Comparison of ENCODE assay signal across 16 cellular contexts in genomic region chr5:112973904-112974303, GRCh38. TPM values are rescaled to one million over a fixed set of nuclear protein-coding genes. Genes with fewer than 3 reads are reported as not detected.
A peak's percentile ranks its signal among the peaks of the same experiment; 100 is the strongest.
DNase-seq lines count a peak whose midpoint lies in the region; ATAC-seq, FAIRE-seq and TF ChIP-seq lines count a peak whose summit lies in the region.
"Had no signal": no experiment of that assay in that cellular context is flagged by ENCODE, and none has a peak within 500 bp of the region (broad histone marks: within the 10 kb centered on the region; RNA-seq: fewer than 3 reads in every experiment).

No MANE protein-coding gene starts in this region.

- H3K4ac ChIP-seq in mesendoderm (ENCODE audit: low read depth, low read length): no peak overlapping the region

- H3K36me3 Mint-ChIP-seq in naive thymus-derived CD8-positive, alpha-beta T cell: no peaks in the 10 kb centered on the region
- H3K36me3 Mint-ChIP-seq in activated naive CD4-positive, alpha-beta T cell treated with anti-CD3 and anti-CD28 coated beads, Interleukin-2, amount 50 U/mL, for 72 hours: peaks cover 17 to 18% of the 10 kb centered on the region in 2 donors
- H3K36me3 Mint-ChIP-seq: CD14-positive monocyte had no signal

- H3K23ac ChIP-seq in mesendoderm (ENCODE audit: low read length): no peak overlapping the region

- H3K9ac ChIP-seq in Loucy (ENCODE audit: low read depth, low read length, poor library complexity, severe bottlenecking) (no peak overlapping the region), K562 (ENCODE audit: insufficient read depth in 1 of 2, low read depth in 2 of 2, low read length in 2 of 2) (peak overlapping the region in 1 of 2 experiments; percentile 14; a peak in 1 of 4 replicates), mesendoderm (ENCODE audit: low read length) (no peak overlapping the region)
- H3K9ac ChIP-seq: GM23248 had no signal

- H2BK120ac ChIP-seq in mesendoderm (ENCODE audit: low read depth, low read length): no peak overlapping the region

- no peaks in the 10 kb centered on the region for H3K9me1 ChIP-seq in K562 (ENCODE audit: control insufficient read depth, insufficient read depth, low read length)

- H3K27me3 Mint-ChIP-seq in naive thymus-derived CD8-positive, alpha-beta T cell: no peaks in the 10 kb centered on the region

- FAIRE-seq in K562 (lab: Jason Lieb, UNC): peak; percentile 23
- FAIRE-seq: A549, GM12878, GM18507, H54 had no signal

- DNase-seq in K562 (ENCODE audit: extremely low read depth in 1 of 4, low spot score in 3 of 4) (peak; percentile 32 to 82 (median 48)), mesendoderm (peak; percentile 77)
- no peak for DNase-seq in naive thymus-derived CD8-positive, alpha-beta T cell
- DNase-seq in activated naive CD4-positive, alpha-beta T cell treated with anti-CD3 and anti-CD28 coated beads, Interleukin-2, amount 50 U/mL, for 72 hours (ENCODE audit: low spot score in 2 of 2): no peak
- DNase-seq: CD8-positive, alpha-beta T cell; DMS53; GM23248; IMR-90 had no signal

- H3K18ac ChIP-seq in mesendoderm (ENCODE audit: low read length): no peak overlapping the region

- no peak overlapping the region for H2BK15ac ChIP-seq in mesendoderm (replicated peaks; ENCODE audit: low read depth)

- intact Hi-C loops in K562 (cut with micrococcal nuclease): loop anchor here (10.0 kb wide), 1 partner anchor 419 kb away; no protein-coding TSS in a partner anchor

- H3K36me3 ChIP-seq in Loucy (ENCODE audit: insufficient read depth, low read length): no peaks in the 10 kb centered on the region
- H3K36me3 ChIP-seq in K562 (ENCODE audit: control insufficient read depth, insufficient read depth, low read length): no peaks in the 10 kb centered on the region; the same call in 2 of the 3 replicates
- no peaks in the 10 kb centered on the region for H3K36me3 ChIP-seq in mesendoderm (ENCODE audit: control insufficient read depth, insufficient read depth, low read length)

- H3K79me2 ChIP-seq in Loucy (ENCODE audit: insufficient read depth, low read length) (peaks cover 21% of the 10 kb centered on the region), K562 (ENCODE audit: control insufficient read depth, insufficient read depth, low read length) (peaks cover 24% of the 10 kb centered on the region), mesendoderm (ENCODE audit: control insufficient read depth, insufficient read depth, low read length) (peaks cover 13% of the 10 kb centered on the region)

- in situ Hi-C loops in K562 (cut with MboI): no loop called here

- BruUV-seq in K562 (replicated peaks; lab: Mats Ljungman, UMichigan): no TSS peak

- POLR2A ChIA-PET in K562 (lab: Yijun Ruan, JAX): interaction anchor here (0.7 to 0.9 kb wide), 3 partner anchors 11 to 53 kb away, joined by 3 to 6 read pairs (median 3); partner anchors contain the start of gene REEP5
- POLR2A ChIA-PET in naive thymus-derived CD8-positive, alpha-beta T cell (lab: Charles Lee): interaction anchor here (1.2 kb wide), 1 partner anchor 54 kb away, joined by 3 read pairs; no protein-coding TSS in a partner anchor

- H2BK5ac ChIP-seq in mesendoderm (ENCODE audit: low read length): no peak overlapping the region

- peak overlapping the region; percentile 36; the same call in 1 of the 2 replicates for H2AFZ ChIP-seq in Loucy (ENCODE audit: low read length)
- H2AFZ ChIP-seq in K562 (ENCODE audit: low read depth, low read length): peak overlapping the region; percentile 94; the same call in 1 of the 2 replicates
- H2AFZ ChIP-seq: GM23248 had no signal

- CTCF ChIA-PET in K562 (lab: Yijun Ruan, JAX; ENCODE audit: low intra/inter-chr PET ratio): no interaction called here

- H3K27ac ChIP-seq in K562 (ENCODE audit: extremely low read depth, low read depth, low read length): peak overlapping the region; percentile 55; the same call in 2 of the 3 replicates
- no peak overlapping the region for H3K27ac ChIP-seq in mesendoderm (ENCODE audit: low read depth, low read length)
- H3K27ac ChIP-seq: A549, GM23248 had no signal

- H3K4me2 ChIP-seq in Loucy (ENCODE audit: low read depth, low read length, poor library complexity, severe bottlenecking) (no peak overlapping the region), K562 (ENCODE audit: insufficient read depth, low read length) (peak overlapping the region; percentile 55; the same call in 1 of the 2 replicates), mesendoderm (ENCODE audit: low read length) (no peak overlapping the region)
- H3K4me2 ChIP-seq: A549 had no signal

- H3K9me3 ChIP-seq in Loucy (ENCODE audit: insufficient read depth, low read depth, low read length): no peaks in the 10 kb centered on the region
- no peaks in the 10 kb centered on the region for H3K9me3 ChIP-seq in K562 (replicated peaks; ENCODE audit: control insufficient read depth, insufficient read depth, low read depth, low read length)
- H3K9me3 ChIP-seq: A549 had no signal

- TF ChIP-seq EP300 in K562 (IDR thresholded peaks at IDR 0.05; ENCODE audit: low read length): peak; percentile 81

- H3K4me1 Mint-ChIP-seq in naive thymus-derived CD8-positive, alpha-beta T cell: peaks cover 12 to 30% (median 25%) of the 10 kb centered on the region in 4 donors

- TF ChIP-seq RAD21 in K562 (CRISPR knock-in tag; conservative IDR thresholded peaks at IDR 0.05 in 1 of 2, IDR thresholded peaks at IDR 0.05 in 1 of 2): no peak

- H4K20me1 ChIP-seq in Loucy (ENCODE audit: insufficient read depth, low read length, poor library complexity, severe bottlenecking) (peaks cover 17% of the 10 kb centered on the region), K562 (replicated peaks; ENCODE audit: control insufficient read depth, insufficient read depth, low read length) (no peaks in the 10 kb centered on the region)

- peaks cover 20% of the 10 kb centered on the region for H3K4me1 ChIP-seq in Loucy (ENCODE audit: insufficient read depth, low read length, poor library complexity, severe bottlenecking)
- H3K4me1 ChIP-seq in K562 (replicated peaks in 1 of 2; ENCODE audit: control insufficient read depth in 2 of 2, insufficient read depth in 2 of 2, low read length in 2 of 2): peaks cover 20 to 41% of the 10 kb centered on the region in 2 experiments
- no peaks in the 10 kb centered on the region for H3K4me1 ChIP-seq in mesendoderm (ENCODE audit: control insufficient read depth, low read depth, low read length)

- WGBS in K562 (ENCODE audit: insufficient coverage, low coverage, missing lambda C conversion rate): 0% methylated on average over 1 of the region's 1 CpG
- WGBS in mesendoderm (ENCODE audit: extremely low coverage, insufficient coverage, low lambda C conversion rate): no CpG with 5 or more reads among the region's 1 CpG

- no peak overlapping the region for H4K8ac ChIP-seq in mesendoderm (ENCODE audit: low read depth, low read length)

- TF ChIP-seq CTCF in Loucy (conservative IDR thresholded peaks at IDR 0.05; ENCODE audit: low read length) (no peak), K562 (IDR thresholded peaks at IDR 0.05 in 2 of 3, conservative IDR thresholded peaks at IDR 0.05 in 1 of 3; ENCODE audit: insufficient read depth in 2 of 3, low read depth in 1 of 3, low read length in 3 of 3) (no peak)

- H3K9me3 Mint-ChIP-seq in naive thymus-derived CD8-positive, alpha-beta T cell: no peaks in the 10 kb centered on the region
- no peaks in the 10 kb centered on the region for H3K9me3 Mint-ChIP-seq in activated naive CD4-positive, alpha-beta T cell treated with anti-CD3 and anti-CD28 coated beads, Interleukin-2, amount 50 U/mL, for 72 hours
- H3K9me3 Mint-ChIP-seq: CD14-positive monocyte; CD8-positive, alpha-beta T cell had no signal

- H3K56ac ChIP-seq in mesendoderm (ENCODE audit: low read length): no peak overlapping the region

- no peaks in the 10 kb centered on the region for H3K9me2 ChIP-seq in Loucy (replicated peaks; ENCODE audit: low read depth, low read length)

- H3K79me1 ChIP-seq in mesendoderm (ENCODE audit: low read length): no peaks in the 10 kb centered on the region

- H3K4me3 ChIP-seq in Loucy (ENCODE audit: low read length, poor library complexity, severe bottlenecking) (no peak overlapping the region), K562 (no peak overlapping the region), mesendoderm (ENCODE audit: low read length) (no peak overlapping the region)
- H3K4me3 ChIP-seq: A549, GM12878, GM23248 had no signal

- ATAC-seq in K562: peak; percentile 10
- ATAC-seq in HG03108 (IDR thresholded peaks at IDR 0.05; ENCODE audit: unreplicated experiment): no peak
- no peak for ATAC-seq in naive thymus-derived CD8-positive, alpha-beta T cell
- ATAC-seq in activated naive CD4-positive, alpha-beta T cell treated with anti-CD3 and anti-CD28 coated beads, Interleukin-2, amount 50 U/mL, for 72 hours: no peak
- ATAC-seq: A549; CD8-positive, alpha-beta T cell; GM12878; HCT116 had no signal

- TF ChIP-seq POLR2A in K562 (conservative IDR thresholded peaks at IDR 0.05): no peak

- H4K5ac ChIP-seq in mesendoderm (ENCODE audit: low read length): no peak overlapping the region

- H3F3A ChIP-seq in Loucy (ENCODE audit: low read depth): no peaks in the 10 kb centered on the region

- no peak overlapping the region for H3K27ac Mint-ChIP-seq in naive thymus-derived CD8-positive, alpha-beta T cell
- no peak overlapping the region for H3K27ac Mint-ChIP-seq in activated naive CD4-positive, alpha-beta T cell treated with anti-CD3 and anti-CD28 coated beads, Interleukin-2, amount 50 U/mL, for 72 hours
- H3K27ac Mint-ChIP-seq: CD14-positive monocyte; CD8-positive, alpha-beta T cell had no signal

- H2AK5ac ChIP-seq in mesendoderm (ENCODE audit: low read length): no peak overlapping the region

- no peak overlapping the region for H3K4me3 Mint-ChIP-seq in naive thymus-derived CD8-positive, alpha-beta T cell
- H3K4me3 Mint-ChIP-seq: CD14-positive monocyte; CD8-positive, alpha-beta T cell had no signal

- H3K27me3 ChIP-seq in Loucy (ENCODE audit: insufficient read depth, low read length, poor library complexity, severe bottlenecking) (no peaks in the 10 kb centered on the region), K562 (ENCODE audit: control insufficient read depth in 2 of 2, insufficient read depth in 2 of 2, low read length in 2 of 2) (no peaks in the 10 kb centered on the region), mesendoderm (ENCODE audit: insufficient read depth, low read length, poor library complexity) (no peaks in the 10 kb centered on the region)

RNA-seq across cellular contexts. Expression of gene DCP2, which starts 2.7 kb away (rescaled TPM):
- 114 and 176 TPM in 2 replicates for total RNA-seq in K562 (2011; cell fraction: chromatin; rRNA removed; ENCODE audit: low replicate concordance)
- 54.0 and 57.9 TPM in 2 replicates for total RNA-seq in K562 (2011; cell fraction: nucleolus; rRNA removed)
- total RNA-seq in K562 (2011; cell fraction: nucleoplasm; rRNA removed): 61.2 and 112 TPM in 2 replicates
- total RNA-seq in K562 (2014; rRNA removed): 71.8 and 75.6 TPM in 2 replicates
- total RNA-seq in K562 (2014; rRNA removed; fragmentation: Illumina TruSeq; extraction: Trizol): 96.8 and 120 TPM in 2 replicates
- total RNA-seq in K562 (2015; rRNA removed; fragmentation: Illumina TruSeq; extraction: Trizol): 69.4 and 76.0 TPM in 2 replicates
- 109 and 111 TPM in 2 replicates for total RNA-seq in K562 (2021)
- 22.8 and 40.4 TPM in 2 replicates for polyA plus RNA-seq in K562 (2011; rRNA removed)
- polyA plus RNA-seq in K562 (2011; cell fraction: cytosol; rRNA removed): 20.4 and 29.5 TPM in 2 replicates
- 26.7 and 36.5 TPM in 2 replicates for polyA plus RNA-seq in K562 (2011; cell fraction: nucleus; rRNA removed)
- polyA plus RNA-seq in K562 (2012): 24.0 and 28.2 TPM in 2 replicates
- polyA plus RNA-seq in K562 (2014; fragmentation: Illumina TruSeq; extraction: Trizol): 41.4 and 46.7 TPM in 2 replicates
- 10 to 100 TPM; 25.9 to 36.8 TPM for polyA plus RNA-seq in K562 (2014; fragmentation: Nextera tagmentation; extraction: Ambion mirVana)
- polyA plus RNA-seq in K562 (2014; rRNA removed): 25.9 and 38.0 TPM in 2 replicates
- 134 and 161 TPM in 2 replicates for polyA minus RNA-seq in K562 (2011; rRNA and poly(A)+ RNA removed)
- 33.9 and 43.4 TPM in 2 replicates for polyA minus RNA-seq in K562 (2011; cell fraction: cytosol; rRNA and poly(A)+ RNA removed)
- 78.6 and 97.4 TPM in 2 replicates for polyA minus RNA-seq in K562 (2011; cell fraction: nucleus; rRNA and poly(A)+ RNA removed)
- polyA plus RNA-seq in mesendoderm (2013, experiment 1 of 2): 43.9 TPM
- 45.1 TPM for polyA plus RNA-seq in mesendoderm (2013, experiment 2 of 2)
- 10 to 100 TPM; 65.1 to 67.9 TPM for total RNA-seq in naive thymus-derived CD8-positive, alpha-beta T cell
- 10 to 100 TPM; 48.3 to 53.0 (median 50.7) TPM for polyA plus RNA-seq in naive thymus-derived CD8-positive, alpha-beta T cell
- total RNA-seq in activated naive CD4-positive, alpha-beta T cell treated with anti-CD3 and anti-CD28 coated beads, Interleukin-2, amount 50 U/mL, for 72 hours: 100 to 1,000 TPM in 1 of 2 donors, 10 to 100 TPM in 1; 82.8 to 136 TPM

RNA-seq across cellular contexts. Expression of gene REEP5, which starts 51.9 kb away (rescaled TPM):
- total RNA-seq in K562 (2011; cell fraction: chromatin; rRNA removed; ENCODE audit: low replicate concordance): 38.2 and 76.7 TPM in 2 replicates
- 120 and 131 TPM in 2 replicates for total RNA-seq in K562 (2011; cell fraction: nucleolus; rRNA removed)
- 54.9 and 77.7 TPM in 2 replicates for total RNA-seq in K562 (2011; cell fraction: nucleoplasm; rRNA removed)
- total RNA-seq in K562 (2014; rRNA removed) (17.5 and 34.9 TPM in 2 replicates), K562 (2014; rRNA removed; fragmentation: Illumina TruSeq; extraction: Trizol) (17.3 and 17.4 TPM in 2 replicates), K562 (2015; rRNA removed; fragmentation: Illumina TruSeq; extraction: Trizol) (13.8 and 14.7 TPM in 2 replicates), K562 (2021) (36.3 and 39.2 TPM in 2 replicates)
- polyA plus RNA-seq in K562 (2011; rRNA removed) (84.8 and 84.9 TPM in 2 replicates), K562 (2014; fragmentation: Illumina TruSeq; extraction: Trizol) (25.3 and 30.4 TPM in 2 replicates), K562 (2014; fragmentation: Nextera tagmentation; extraction: Ambion mirVana) (100 to 1,000 TPM; 100 to 102 TPM), K562 (2014; rRNA removed) (36.0 and 58.0 TPM in 2 replicates)
- 66.6 and 67.4 TPM in 2 replicates for polyA plus RNA-seq in K562 (2011; cell fraction: cytosol; rRNA removed)
- polyA plus RNA-seq in K562 (2011; cell fraction: nucleus; rRNA removed): 43.3 and 49.6 TPM in 2 replicates
- 32.9 and 33.5 TPM in 2 replicates for polyA plus RNA-seq in K562 (2012)
- polyA minus RNA-seq in K562 (2011; rRNA and poly(A)+ RNA removed): 50.5 and 69.1 TPM in 2 replicates
- 20.9 and 37.0 TPM in 2 replicates for polyA minus RNA-seq in K562 (2011; cell fraction: cytosol; rRNA and poly(A)+ RNA removed)
- 19.0 and 31.1 TPM in 2 replicates for polyA minus RNA-seq in K562 (2011; cell fraction: nucleus; rRNA and poly(A)+ RNA removed)
- polyA plus RNA-seq in mesendoderm (2013, experiment 1 of 2): 36.5 TPM
- polyA plus RNA-seq in mesendoderm (2013, experiment 2 of 2): 34.7 TPM
- total RNA-seq in naive thymus-derived CD8-positive, alpha-beta T cell: 10 to 100 TPM; 33.1 to 35.4 TPM
- 10 to 100 TPM; 35.5 to 59.2 (median 39.3) TPM for polyA plus RNA-seq in naive thymus-derived CD8-positive, alpha-beta T cell
- total RNA-seq in activated naive CD4-positive, alpha-beta T cell treated with anti-CD3 and anti-CD28 coated beads, Interleukin-2, amount 50 U/mL, for 72 hours: 10 to 100 TPM; 18.7 to 45.1 TPM

Comparison
In these comparisons a context has a peak if more than half of its experiments do, and no peak if none do; other contexts are left out.
1. DNase-seq: peak in K562 (4 of 4) and mesendoderm (single experiment); none in naive thymus-derived CD8-positive, alpha-beta T cell (0 of 10) and activated naive CD4-positive, alpha-beta T cell treated with anti-CD3 and anti-CD28 coated beads, Interleukin-2, amount 50 U/mL, for 72 hours (0 of 2).